In genomic region chr1:41742219-41742618, GRCh38 we compare ENCODE assay signal across 11 cellular contexts.
DNase-seq lines count a peak whose midpoint lies in the region; ATAC-seq, FAIRE-seq and TF ChIP-seq lines count a peak whose summit lies in the region.
"Had no signal": no experiment of that assay in that cellular context is flagged by ENCODE, and none has a peak within 500 bp of the region (broad histone marks: within the 10 kb centered on the region; RNA-seq: fewer than 3 reads in every experiment).

No MANE protein-coding gene starts in this region.

- H3K36me3 ChIP-seq in thyroid gland: no peaks in the 10 kb centered on the region

- FAIRE-seq in RCC 7860 (lab: Jason Lieb, UNC): peak; percentile 92
- FAIRE-seq: G401.6 had no signal

- no peak for TF ChIP-seq CTCF in thyroid gland (IDR thresholded peaks at IDR 0.05)

- H3K27ac ChIP-seq in thyroid gland: no peak overlapping the region
- H3K27ac ChIP-seq: parathyroid adenoma had no signal

- no peak for ATAC-seq in GM19324 (IDR thresholded peaks at IDR 0.05; ENCODE audit: low FRiP score, unreplicated experiment)

- DNase-seq in A172 (ENCODE audit: low spot score) (peak; percentile 73), Daoy (ENCODE audit: low read depth) (peak; percentile 89), RCC 7860 (ENCODE audit: low spot score) (peak; percentile 84), fibroblast of gingiva (ENCODE audit: low read depth) (peak; percentile 56), NCI-H1930 (lab: John Stamatoyannopoulos, UW) (no peak), thyroid gland (no peak), occipital lobe (lab: John Stamatoyannopoulos, UW) (no peak)
- DNase-seq: stimulated activated naive B cell treated with anti-CD40 and anti-IgM and Interleukin-4, amounts not matched to agents 10 μg/mL and 1 μg/mL and 100 μg/mL, for 72 hours had no signal

- TF ChIP-seq POLR2A in thyroid gland (IDR thresholded peaks at IDR 0.05): no peak

- no peak overlapping the region for H3K4me3 ChIP-seq in thyroid gland (replicated peaks in 1 of 3)

- H3K4me1 ChIP-seq in thyroid gland: peaks cover 0 to 4% of the 10 kb centered on the region in 2 donors
- H3K4me1 ChIP-seq: parathyroid adenoma had no signal

- WGBS in thyroid gland, 2 donors: 76 to 80% methylated on average over 5 of the region's 5 CpGs

- no peaks in the 10 kb centered on the region for H3K27me3 ChIP-seq in thyroid gland

- H3K9me3 ChIP-seq in thyroid gland: no peaks in the 10 kb centered on the region

- intact Hi-C loops in thyroid gland (cut with DNase I): no loop called here

Comparison
In these comparisons a context has a peak if more than half of its experiments do, and no peak if none do; other contexts are left out.
1. DNase-seq: peak in A172 (single experiment), Daoy (single experiment), RCC 7860 (single experiment) and fibroblast of gingiva (single experiment); none in NCI-H1930 (0 of 2), thyroid gland (0 of 2) and occipital lobe (single experiment).